26 cellular contexts compared by ENCODE assay signal in genomic region chr1:23477359-23478144, GRCh38. TPM values are rescaled to one million over a fixed set of nuclear protein-coding genes. Genes with fewer than 3 reads are reported as not detected.
A peak's percentile ranks its signal among the peaks of the same experiment; 100 is the strongest.
DNase-seq lines count a peak whose midpoint lies in the region; ATAC-seq and TF ChIP-seq lines count a peak whose summit lies in the region.
"Had no signal": no experiment of that assay in that cellular context is flagged by ENCODE, and none has a peak within 500 bp of the region (broad histone marks: within the 10 kb centered on the region; RNA-seq: fewer than 3 reads in every experiment).

No MANE protein-coding gene starts in this region.

- no peaks in the 10 kb centered on the region for H3K9me3 ChIP-seq in left ventricle myocardium inferior (replicated peaks)
- no peaks in the 10 kb centered on the region for H3K9me3 ChIP-seq in heart left ventricle
- H3K9me3 ChIP-seq in breast epithelium = no peaks in the 10 kb centered on the region
- H3K9me3 ChIP-seq in left lung = no peaks in the 10 kb centered on the region
- no peaks in the 10 kb centered on the region for H3K9me3 ChIP-seq in skeletal muscle tissue (ENCODE audit: control insufficient read depth in 3 of 3, low read length in 3 of 3)
- H3K9me3 ChIP-seq: adrenal gland, stomach, thyroid gland had no signal

- DNase-seq in left ventricle myocardium inferior (no peak), heart left ventricle (no peak), breast epithelium (ENCODE audit: low spot score in 2 of 2) (peak in 1 of 2 donors; percentile 46), left lung (no peak), SW480 (ENCODE audit: low spot score) (no peak), NCI-H69 (lab: John Stamatoyannopoulos, UW) (no peak)
- DNase-seq: activated CD4-positive, alpha-beta T cell treated with anti-CD3 and anti-CD28 coated beads, Interleukin-2, amount 50 U/mL, for 48 hours; activated naive CD4-positive, alpha-beta T cell treated with anti-CD3 and anti-CD28 coated beads for 36 hours; adrenal gland; CD4-positive, alpha-beta T cell; EL; mesendoderm; MM.1S; NCI-H1417; NCI-H2029 treated with DMSO at 0.1 percent for 48 hours; NCI-H446; Right ventricle myocardium superior; stimulated activated CD4-positive, alpha-beta T cell treated with anti-CD3 and anti-CD28 coated beads, Interleukin-2, amount 100 ng/mL, for 24 hours; stomach; T-helper 9 cell; thyroid gland had no signal

- H3K4me3 ChIP-seq in left ventricle myocardium inferior (no peak overlapping the region), heart left ventricle (no peak overlapping the region), breast epithelium (no peak overlapping the region), left lung (no peak overlapping the region), skeletal muscle tissue (ENCODE audit: low read length in 3 of 3) (no peak overlapping the region)
- H3K4me3 ChIP-seq: adrenal gland, smooth muscle cell, stomach, thyroid gland had no signal

- ATAC-seq in heart left ventricle (no peak), left lung (peak; percentile 9), HG02970 (IDR thresholded peaks at IDR 0.05; ENCODE audit: low FRiP score, unreplicated experiment) (no peak)

- H3K9ac ChIP-seq in skeletal muscle tissue (ENCODE audit: low read depth in 1 of 3, low read length in 3 of 3) = no peak overlapping the region

- H3K36me3 ChIP-seq in left ventricle myocardium inferior (no peaks in the 10 kb centered on the region), heart left ventricle (no peaks in the 10 kb centered on the region), breast epithelium (no peaks in the 10 kb centered on the region), left lung (no peaks in the 10 kb centered on the region), skeletal muscle tissue (ENCODE audit: control insufficient read depth in 3 of 3, insufficient read depth in 3 of 3, low read length in 3 of 3) (no peaks in the 10 kb centered on the region)
- H3K36me3 ChIP-seq: adrenal gland, stomach, thyroid gland had no signal

- WGBS in heart left ventricle, 4 donors = 85 to 95% (median 90%) methylated on average over 10 of the region's 10 CpGs

- H3K27me3 ChIP-seq in left ventricle myocardium inferior (ENCODE audit: low read depth) (no peaks in the 10 kb centered on the region), heart left ventricle (peaks cover 0 to 10% (median 0%) of the 10 kb centered on the region in 9 donors), breast epithelium (no peaks in the 10 kb centered on the region), left lung (peaks cover 0 to 12% of the 10 kb centered on the region in 2 donors), skeletal muscle tissue (ENCODE audit: control insufficient read depth in 3 of 3, insufficient read depth in 3 of 3, low read length in 3 of 3) (no peaks in the 10 kb centered on the region)
- H3K27me3 ChIP-seq: adrenal gland, thyroid gland had no signal

- peak overlapping the region; percentile 97 for H3K27ac ChIP-seq in left ventricle myocardium inferior (replicated peaks)
- H3K27ac ChIP-seq in heart left ventricle = peak overlapping the region in 1 of 12 donors; percentile 96
- H3K27ac ChIP-seq in breast epithelium = peak overlapping the region; percentile 46 to 75
- no peak overlapping the region for H3K27ac ChIP-seq in left lung
- H3K27ac ChIP-seq in skeletal muscle tissue (ENCODE audit: low read depth, low read length) = peak overlapping the region; percentile 79

- intact Hi-C loops in left ventricle myocardium inferior (cut with micrococcal nuclease) (no loop called here), heart left ventricle (cut with DNase I) (no loop called here), breast epithelium (cut with DNase I; ENCODE audit: low total_unique reads) (no loop called here), left lung (cut with DNase I) (no loop called here)

- TF ChIP-seq POLR2A in heart left ventricle (IDR thresholded peaks at IDR 0.05) = no peak
- TF ChIP-seq POLR2A in breast epithelium (IDR thresholded peaks at IDR 0.05) = no peak

- TF ChIP-seq CTCF in left ventricle myocardium inferior (IDR thresholded peaks at IDR 0.05; ENCODE audit: borderline replicate concordance) (no peak), heart left ventricle (IDR thresholded peaks at IDR 0.05) (no peak), breast epithelium (IDR thresholded peaks at IDR 0.05) (no peak), left lung (IDR thresholded peaks at IDR 0.05) (no peak)

- H3K4me1 ChIP-seq in left ventricle myocardium inferior (peaks cover 85% of the 10 kb centered on the region), heart left ventricle (peaks cover 0 to 67% (median 40%) of the 10 kb centered on the region in 12 donors), breast epithelium (peaks cover 0 to 12% of the 10 kb centered on the region in 2 donors), left lung (peaks cover 9 to 14% of the 10 kb centered on the region in 2 donors), skeletal muscle tissue (ENCODE audit: control insufficient read depth in 3 of 3, insufficient read depth in 3 of 3, low read length in 3 of 3) (peaks cover 60 to 72% (median 64%) of the 10 kb centered on the region in 3 donors)

RNA-seq across cellular contexts. Expression of gene ASAP3, which starts 6.4 kb away (rescaled TPM):
- 44.4 TPM for total RNA-seq in left ventricle myocardium inferior
- total RNA-seq in heart left ventricle = 10 to 100 TPM; 22.4 to 86.1 (median 35.8) TPM
- polyA plus RNA-seq in heart left ventricle = 10 to 100 TPM; 30.0 to 40.0 TPM
- total RNA-seq in breast epithelium = 10 to 100 TPM; 47.7 to 61.6 (median 54.9) TPM
- 10 to 100 TPM; 35.2 to 43.7 TPM for total RNA-seq in left lung
- total RNA-seq in skeletal muscle tissue = 45.9 TPM

RNA-seq across cellular contexts. Expression of gene TCEA3, which starts 53.0 kb away (rescaled TPM):
- total RNA-seq in left ventricle myocardium inferior (78.6 TPM), heart left ventricle (10 to 100 TPM; 40.1 to 87.3 (median 59.1) TPM), breast epithelium (10 to 100 TPM in 2 of 3 donors, 1 to 10 TPM in 1; 8.5 to 38.0 (median 31.2) TPM), left lung (10 to 100 TPM; 28.3 to 43.2 TPM), skeletal muscle tissue (314 TPM)
- polyA plus RNA-seq in heart left ventricle = 10 to 100 TPM; 21.5 to 55.5 TPM
- total RNA-seq: A172, OCI-LY7 had no signal

RNA-seq across cellular contexts. Expression of gene E2F2, which starts 53.5 kb away (rescaled TPM):
- total RNA-seq in left ventricle myocardium inferior = 0.16 TPM
- total RNA-seq in heart left ventricle = 1 to 10 TPM in 1 of 9 donors, under 1 TPM in 7, not detected in 1; 0.07 to 2.7 (median 0.21) TPM
- under 1 TPM; 0.04 to 0.12 TPM for polyA plus RNA-seq in heart left ventricle
- total RNA-seq in breast epithelium = under 1 TPM; under 0.01 to 0.73 (median 0.33) TPM
- total RNA-seq in left lung = 1 to 10 TPM; 3.2 to 4.3 TPM
- 5.7 TPM for total RNA-seq in skeletal muscle tissue

Comparison
In these comparisons a context has a peak if more than half of its experiments do, and no peak if none do; other contexts are left out.
1. H3K27ac ChIP-seq: peak in left ventricle myocardium inferior (single experiment), breast epithelium (2 of 2) and skeletal muscle tissue (single experiment); none in left lung (0 of 2).